6 cellular contexts compared by ENCODE assay signal in genomic region chr11:64866173-64866491, GRCh38. TPM values are rescaled to one million over a fixed set of nuclear protein-coding genes. Genes with fewer than 3 reads are reported as not detected.
DNase-seq lines count a peak whose midpoint lies in the region; ATAC-seq and TF ChIP-seq lines count a peak whose summit lies in the region.

No MANE protein-coding gene starts in this region.

- no peaks in the 10 kb centered on the region for H3K27me3 ChIP-seq in CD4-positive, alpha-beta T cell (ENCODE audit: control insufficient read depth, insufficient read depth, low read length)
- H3K27me3 ChIP-seq in PC-9 (ENCODE audit: insufficient read depth, low read depth): no peaks in the 10 kb centered on the region

- H3K27ac ChIP-seq in CD4-positive, alpha-beta T cell (ENCODE audit: low read depth, low read length): peak overlapping the region; percentile 82
- H3K27ac ChIP-seq in PC-9: 0 out of 2 replicates have a peak overlapping the region, but pooled peaks have one; percentile 24

- no peak for ATAC-seq in CD4-positive, alpha-beta T cell (ENCODE audit: poor library complexity)
- ATAC-seq in HG02759 (IDR thresholded peaks at IDR 0.05; ENCODE audit: unreplicated experiment): no peak
- ATAC-seq in GM19035 (IDR thresholded peaks at IDR 0.05; ENCODE audit: unreplicated experiment): no peak
- ATAC-seq in GM18502 (IDR thresholded peaks at IDR 0.05; ENCODE audit: poor library complexity, unreplicated experiment): no peak

- peaks cover 42% of the 10 kb centered on the region for H4K20me1 ChIP-seq in PC-9 (ENCODE audit: insufficient read depth)

- H3K36me3 ChIP-seq in PC-9 (ENCODE audit: low read depth): 0 out of 2 replicates have a peak, but pooled peaks cover 9% of the 10 kb centered on the region

- CTCF ChIA-PET in CD4-positive, alpha-beta T cell (lab: Charles Lee): interaction anchor here (2.7 to 5.8 kb wide), 3 partner anchors 10 to 21 kb away, joined by 10 to 33 read pairs (median 19); partner anchors contain the start of gene EHD1
- CTCF ChIA-PET in PC-9 (lab: Charles Lee): no interaction called here

- H3K36me3 Mint-ChIP-seq in CD4-positive, alpha-beta T cell (ENCODE audit: low read depth): peaks cover 69% of the 10 kb centered on the region
- peaks cover 11% of the 10 kb centered on the region for H3K36me3 Mint-ChIP-seq in mesothelial cell of epicardium

- no peak overlapping the region for H3K4me3 ChIP-seq in PC-9

- peaks cover 35% of the 10 kb centered on the region; the same call in 1 of the 2 replicates for H3F3A ChIP-seq in PC-9 (ENCODE audit: insufficient read depth, low read depth)

- POLR2A ChIA-PET in CD4-positive, alpha-beta T cell (lab: Charles Lee): interaction anchor here (14.4 to 27.2 kb wide), 2 partner anchors 14 to 15 kb away, joined by 293 to 767 read pairs; partner anchors contain the start of gene EHD1
- POLR2A ChIA-PET in PC-9 (lab: Charles Lee; ENCODE audit: unreplicated experiment): no interaction called here

- H3K9me3 Mint-ChIP-seq in CD4-positive, alpha-beta T cell: no peaks in the 10 kb centered on the region
- peaks cover 4% of the 10 kb centered on the region for H3K9me3 Mint-ChIP-seq in mesothelial cell of epicardium

- H3K27ac Mint-ChIP-seq in CD4-positive, alpha-beta T cell: peak overlapping the region; percentile 93
- peak overlapping the region; percentile 29 for H3K27ac Mint-ChIP-seq in mesothelial cell of epicardium

- no TSS peak for BruUV-seq in PC-9 (replicated peaks; lab: Mats Ljungman, UMichigan)

- H3K4me1 Mint-ChIP-seq in CD4-positive, alpha-beta T cell (ENCODE audit: low read depth): peaks cover 92% of the 10 kb centered on the region
- peaks cover 57% of the 10 kb centered on the region for H3K4me1 Mint-ChIP-seq in mesothelial cell of epicardium

- peak overlapping the region; percentile 71 for H3K4me3 Mint-ChIP-seq in CD4-positive, alpha-beta T cell
- H3K4me3 Mint-ChIP-seq in mesothelial cell of epicardium: no peak overlapping the region

- peaks cover 99% of the 10 kb centered on the region for H3K79me2 ChIP-seq in PC-9 (ENCODE audit: low read depth)

- peak overlapping the region; percentile 2; the same call in 1 of the 2 replicates for H3K4me2 ChIP-seq in PC-9

- TF ChIP-seq CTCF in CD4-positive, alpha-beta T cell (IDR thresholded peaks at IDR 0.05): no peak
- TF ChIP-seq CTCF in PC-9 (conservative IDR thresholded peaks at IDR 0.05) (no peak), mesothelial cell of epicardium (IDR thresholded peaks at IDR 0.05; ENCODE audit: unreplicated experiment) (no peak)

- intact Hi-C loops in CD4-positive, alpha-beta T cell (cut with DNase I, micrococcal nuclease): loop anchor here in 1 of 2 experiments (10.0 kb wide), 1 partner anchor 91 kb away; the partner anchor contains the start of gene SF1
- intact Hi-C loops in PC-9 (cut with micrococcal nuclease; ENCODE audit: unreplicated experiment): no loop called here

- peaks cover 54% of the 10 kb centered on the region for H3K4me1 ChIP-seq in PC-9 (replicated peaks; ENCODE audit: insufficient read depth)

- DNase-seq in CD4-positive, alpha-beta T cell: no peak
- DNase-seq in PC-9: no peak
- no peak for DNase-seq in mesothelial cell of epicardium (ENCODE audit: low spot score in 2 of 2, unreplicated experiment in 2 of 2)

- H3K9me2 ChIP-seq in PC-9 (ENCODE audit: insufficient read depth): no peaks in the 10 kb centered on the region

- H3K27me3 Mint-ChIP-seq in CD4-positive, alpha-beta T cell: no peaks in the 10 kb centered on the region
- H3K27me3 Mint-ChIP-seq in mesothelial cell of epicardium (ENCODE audit: low read depth): no peaks in the 10 kb centered on the region

- no peaks in the 10 kb centered on the region for H3K9me3 ChIP-seq in CD4-positive, alpha-beta T cell (ENCODE audit: control insufficient read depth, low read length)
- no peaks in the 10 kb centered on the region for H3K9me3 ChIP-seq in PC-9 (ENCODE audit: insufficient read depth, low read depth)

- no peak overlapping the region for H2AFZ ChIP-seq in PC-9

RNA-seq across cellular contexts. Expression of gene EHD1, which starts 12.3 kb away (rescaled TPM):
- total RNA-seq in CD4-positive, alpha-beta T cell: 100 to 1,000 TPM; 132 to 139 TPM
- total RNA-seq in PC-9 (2021) (110 and 134 TPM in 2 replicates), mesothelial cell of epicardium (84.9 to 94.5 TPM (median 86.8 TPM) in 3 replicates)

RNA-seq across cellular contexts. Expression of gene CDC42BPG, which starts 21.7 kb away (rescaled TPM):
- total RNA-seq in CD4-positive, alpha-beta T cell: 1 to 10 TPM; 6.9 to 9.7 TPM
- total RNA-seq in PC-9 (2021) (31.3 and 33.8 TPM in 2 replicates), mesothelial cell of epicardium (24.6 to 30.1 TPM (median 25.0 TPM) in 3 replicates)

RNA-seq across cellular contexts. Expression of gene ATG2A, which starts 50.9 kb away (rescaled TPM):
- total RNA-seq in CD4-positive, alpha-beta T cell: 100 to 1,000 TPM; 189 to 198 TPM
- total RNA-seq in PC-9 (2021) (48.2 and 53.2 TPM in 2 replicates), mesothelial cell of epicardium (29.8 to 32.9 TPM (median 31.7 TPM) in 3 replicates)

RNA-seq across cellular contexts. Expression of gene MEN1, which starts 55.8 kb away (rescaled TPM):
- 10 to 100 TPM; 16.4 to 17.7 TPM for total RNA-seq in CD4-positive, alpha-beta T cell
- total RNA-seq in PC-9 (2021): 48.7 and 61.6 TPM in 2 replicates
- total RNA-seq in mesothelial cell of epicardium: 44.5 to 45.4 TPM (median 44.9 TPM) in 3 replicates

RNA-seq across cellular contexts. Expression of gene PPP2R5B, which starts 58.4 kb away (rescaled TPM):
- total RNA-seq in CD4-positive, alpha-beta T cell: 10 to 100 TPM; 16.8 to 18.3 TPM
- total RNA-seq in PC-9 (2021): 13.7 and 13.9 TPM in 2 replicates
- 12.3 to 14.4 TPM (median 13.5 TPM) in 3 replicates for total RNA-seq in mesothelial cell of epicardium
